8 cellular contexts compared by ENCODE assay signal in genomic region chr12:57229634-57230380, GRCh38. TPM values are rescaled to one million over a fixed set of nuclear protein-coding genes. Genes with fewer than 3 reads are reported as not detected.
DNase-seq lines count a peak whose midpoint lies in the region; ATAC-seq and TF ChIP-seq lines count a peak whose summit lies in the region.

SHMT2 (plus strand) TSS chr12:57229711; CDS start chr12:57229779, 68 bp downstream.

- H3K4me1 ChIP-seq in left ventricle myocardium inferior (peaks cover 55% of the 10 kb centered on the region), upper lobe of left lung (peaks cover 34 to 48% (median 42%) of the 10 kb centered on the region in 4 donors)

- ATAC-seq in HG02763 (IDR thresholded peaks at IDR 0.05; ENCODE audit: unreplicated experiment) (peak; percentile 63), upper lobe of left lung (ENCODE audit: low FRiP score in 2 of 2) (peak; percentile 66 to 87)

- peak within 1 kb of the TSS; percentile 79 for H3K4me3 ChIP-seq in GM12864 (ENCODE audit: low read depth, low read length)
- peak within 1 kb of the TSS; percentile 83 for H3K4me3 ChIP-seq in left ventricle myocardium inferior
- H3K4me3 ChIP-seq in upper lobe of left lung = peak within 1 kb of the TSS; percentile 54 to 72 (median 66)

- no peak for TF ChIP-seq EP300 in upper lobe of left lung (IDR thresholded peaks at IDR 0.05)

- TF ChIP-seq CTCF in GM12864 (IDR thresholded peaks at IDR 0.05; ENCODE audit: low read depth, low read length, missing control alignments) (no peak), left ventricle myocardium inferior (IDR thresholded peaks at IDR 0.05; ENCODE audit: borderline replicate concordance) (no peak), upper lobe of left lung (IDR thresholded peaks at IDR 0.05) (peak in 3 of 6 experiments; percentile 0 to 33 (median 2))

- H3K27me3 ChIP-seq in left ventricle myocardium inferior (ENCODE audit: low read depth) = peaks cover 34% of the 10 kb centered on the region
- peaks cover 0 to 24% (median 14%) of the 10 kb centered on the region in 4 donors for H3K27me3 ChIP-seq in upper lobe of left lung

- H3K36me3 ChIP-seq in left ventricle myocardium inferior (peaks cover 36% of the 10 kb centered on the region), upper lobe of left lung (peaks cover 0 to 39% (median 32%) of the 10 kb centered on the region in 4 donors)

- no peaks in the 10 kb centered on the region for H3K9me3 ChIP-seq in left ventricle myocardium inferior (replicated peaks)
- no peaks in the 10 kb centered on the region for H3K9me3 ChIP-seq in upper lobe of left lung

- 1% methylated on average over 24 to 39 of the region's 42 CpGs for WGBS in upper lobe of left lung, 2 donors

- DNase-seq in GM12864 (ENCODE audit: low read depth) (peak; percentile 94), NCI-H146 treated with DMSO at 0.1 percent for 48 hours (lab: John Stamatoyannopoulos, UW; ENCODE audit: unreplicated experiment) (peak; percentile 91), T-helper 1 cell (peak; percentile 85 to 96 (median 89)), amniotic epithelial cell (ENCODE audit: low read depth) (peak; percentile 87), left ventricle myocardium inferior (peak; percentile 92), posterior vena cava (ENCODE audit: low spot score) (peak; percentile 98), upper lobe of left lung (peak; percentile 87 to 95)

- peak in 2 of 4 donors; percentile 41 to 46 for TF ChIP-seq POLR2A in upper lobe of left lung (IDR thresholded peaks at IDR 0.05)

- H3K27ac ChIP-seq in left ventricle myocardium inferior (replicated peaks) (peak within 1 kb of the TSS; percentile 83), upper lobe of left lung (peak within 1 kb of the TSS; percentile 79 to 90 (median 84))

- intact Hi-C loops in left ventricle myocardium inferior (cut with micrococcal nuclease) = no loop called here
- intact Hi-C loops in posterior vena cava (cut with DNase I) = no loop called here

RNA-seq across cellular contexts. Expression of gene SHMT2, which starts in this region (rescaled TPM):
- total RNA-seq in left ventricle myocardium inferior (22.9 TPM), posterior vena cava (10 to 100 TPM; 53.2 to 53.7 TPM), upper lobe of left lung (10 to 100 TPM; 37.9 to 92.0 (median 52.0) TPM)

Comparison
In these comparisons a context has a peak if more than half of its experiments do, and no peak if none do; other contexts are left out.
1. Peak in every context shown above with its lines: DNase-seq, ATAC-seq, H3K4me3 ChIP-seq and H3K27ac ChIP-seq.